10 cellular contexts compared by ENCODE assay signal in the genomic region with DNA sequence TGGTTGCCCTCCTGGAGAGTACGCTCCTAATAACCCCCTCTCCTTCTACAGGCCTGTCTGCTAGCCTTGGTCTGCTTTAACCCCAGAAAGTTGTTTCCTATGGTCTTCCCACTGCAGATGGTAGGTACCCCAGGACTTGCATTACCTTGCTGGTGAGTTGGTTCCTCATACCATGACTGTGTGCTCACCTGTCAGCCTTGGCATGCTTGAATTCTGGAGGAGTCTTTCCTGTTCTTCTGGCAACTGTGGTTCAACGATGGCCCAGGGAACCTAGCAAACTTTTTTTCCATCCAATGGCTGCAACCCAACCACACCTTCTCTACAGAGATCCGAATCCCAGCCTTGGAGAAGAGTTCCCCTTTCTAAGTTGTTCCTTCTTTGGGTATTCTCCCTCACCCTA.
"Had no signal": no experiment of that assay in that cellular context is flagged by ENCODE, and none has a peak within 500 bp of the region (broad histone marks: within the 10 kb centered on the region; RNA-seq: fewer than 3 reads in every experiment).

No MANE protein-coding gene starts in this region.

- H3K4me3 ChIP-seq: GM23248, HAP-1 had no signal

- H3K4me1 ChIP-seq: HAP-1 had no signal

- DNase-seq: GM23248, GOT3, H7, HFFc6, KBM-7 had no signal

- H3K9me3 ChIP-seq: HAP-1 had no signal

- H3K27ac ChIP-seq: GM23248, HL-60, KMS-11 had no signal

- FAIRE-seq: HepG2 had no signal

- ATAC-seq: HCT116, HepG2 had no signal
